ENCODE assay signal across 15 cellular contexts in genomic region chr10:113897693-113898618, GRCh38. TPM values are rescaled to one million over a fixed set of nuclear protein-coding genes. Genes with fewer than 3 reads are reported as not detected.
DNase-seq lines count a peak whose midpoint lies in the region; ATAC-seq and TF ChIP-seq lines count a peak whose summit lies in the region.
"Had no signal": no experiment of that assay in that cellular context is flagged by ENCODE, and none has a peak within 500 bp of the region (broad histone marks: within the 10 kb centered on the region; RNA-seq: fewer than 3 reads in every experiment).

No MANE protein-coding gene starts in this region.

- no peak for ATAC-seq in HG03108 (IDR thresholded peaks at IDR 0.05; ENCODE audit: unreplicated experiment)
- ATAC-seq: activated CD4-positive, CD25-positive, alpha-beta regulatory T cell treated with anti-CD3 and anti-CD28 coated beads, Interleukin-2, amount 50 U/mL, for 24 hours; CD8-positive, alpha-beta T cell; lower lobe of right lung had no signal

- no peak overlapping the region for H3K27ac ChIP-seq in osteoblast (ENCODE audit: low read depth, low read length)
- H3K27ac ChIP-seq: esophagus muscularis mucosa, lower lobe of right lung, PC-9 had no signal

- no peaks in the 10 kb centered on the region for H4K20me1 ChIP-seq in osteoblast (ENCODE audit: insufficient read depth, low read length)

- no peak overlapping the region for H3K4me2 ChIP-seq in osteoblast (ENCODE audit: insufficient read depth, low read length)
- H3K4me2 ChIP-seq: PC-9 had no signal

- H3K27me3 ChIP-seq in osteoblast (ENCODE audit: insufficient read depth, low read length): no peaks in the 10 kb centered on the region
- H3K27me3 ChIP-seq: esophagus muscularis mucosa had no signal

- H3K9me3 ChIP-seq in osteoblast (ENCODE audit: low read depth, low read length): no peaks in the 10 kb centered on the region
- H3K9me3 ChIP-seq: esophagus muscularis mucosa, lower lobe of right lung had no signal

- no peak for TF ChIP-seq CTCF in osteoblast (IDR thresholded peaks at IDR 0.05; ENCODE audit: extremely low read depth, low read depth, low read length)

- peaks cover 9% of the 10 kb centered on the region for H3K4me1 ChIP-seq in osteoblast (ENCODE audit: insufficient read depth, low read length)
- H3K4me1 ChIP-seq: lower lobe of right lung had no signal

- no peak overlapping the region for H2AFZ ChIP-seq in osteoblast (ENCODE audit: low read length)
- H2AFZ ChIP-seq: PC-9 had no signal

- peaks cover 6% of the 10 kb centered on the region for H3K36me3 ChIP-seq in osteoblast (ENCODE audit: insufficient read depth, low read length)

- no peaks in the 10 kb centered on the region for H3K79me2 ChIP-seq in osteoblast (ENCODE audit: insufficient read depth, low read length)

- DNase-seq in H4 (ENCODE audit: low spot score) (peak; percentile 4), OCI-M1 (lab: John Stamatoyannopoulos, UW) (peak; percentile 9), fibroblast of peridontal ligament (ENCODE audit: extremely low read depth) (peak; percentile 24), osteoblast (ENCODE audit: insufficient read length, low spot score, missing footprints) (peak; percentile 30), NCI-H2107 (lab: John Stamatoyannopoulos, UW) (no peak), NCI-H1417 treated with DMSO at 0.1 percent for 48 hours (lab: John Stamatoyannopoulos, UW) (no peak)
- DNase-seq: CD8-positive, alpha-beta T cell; H7; lower lobe of right lung; MM.1S; PC-9; T-helper 1 cell had no signal

- no peak overlapping the region for H3K4me3 ChIP-seq in osteoblast (ENCODE audit: insufficient read depth, low read length)
- H3K4me3 ChIP-seq: esophagus muscularis mucosa, lower lobe of right lung, PC-9 had no signal

RNA-seq across cellular contexts. Expression of gene NHLRC2, which starts 43.5 kb away (rescaled TPM):
- 7.6 and 10.2 TPM in 2 replicates for total RNA-seq in H4 (2014; rRNA removed; shearing (Covaris generic))
- total RNA-seq in osteoblast: 15.6 and 16.2 TPM in 2 replicates

RNA-seq across cellular contexts. Expression of gene DCLRE1A, which starts 44.1 kb away (rescaled TPM):
- total RNA-seq in H4 (2014; rRNA removed; shearing (Covaris generic)): 10.2 and 14.7 TPM in 2 replicates
- 5.0 and 5.1 TPM in 2 replicates for total RNA-seq in osteoblast

Comparison
In these comparisons a context has a peak if more than half of its experiments do, and no peak if none do; other contexts are left out.
1. DNase-seq: peak in H4 (single experiment), OCI-M1 (single experiment), fibroblast of peridontal ligament (single experiment) and osteoblast (single experiment); none in NCI-H2107 (single experiment) and NCI-H1417 treated with DMSO at 0.1 percent for 48 hours (single experiment).